9 cellular contexts compared by ENCODE assay signal in the genomic region with DNA sequence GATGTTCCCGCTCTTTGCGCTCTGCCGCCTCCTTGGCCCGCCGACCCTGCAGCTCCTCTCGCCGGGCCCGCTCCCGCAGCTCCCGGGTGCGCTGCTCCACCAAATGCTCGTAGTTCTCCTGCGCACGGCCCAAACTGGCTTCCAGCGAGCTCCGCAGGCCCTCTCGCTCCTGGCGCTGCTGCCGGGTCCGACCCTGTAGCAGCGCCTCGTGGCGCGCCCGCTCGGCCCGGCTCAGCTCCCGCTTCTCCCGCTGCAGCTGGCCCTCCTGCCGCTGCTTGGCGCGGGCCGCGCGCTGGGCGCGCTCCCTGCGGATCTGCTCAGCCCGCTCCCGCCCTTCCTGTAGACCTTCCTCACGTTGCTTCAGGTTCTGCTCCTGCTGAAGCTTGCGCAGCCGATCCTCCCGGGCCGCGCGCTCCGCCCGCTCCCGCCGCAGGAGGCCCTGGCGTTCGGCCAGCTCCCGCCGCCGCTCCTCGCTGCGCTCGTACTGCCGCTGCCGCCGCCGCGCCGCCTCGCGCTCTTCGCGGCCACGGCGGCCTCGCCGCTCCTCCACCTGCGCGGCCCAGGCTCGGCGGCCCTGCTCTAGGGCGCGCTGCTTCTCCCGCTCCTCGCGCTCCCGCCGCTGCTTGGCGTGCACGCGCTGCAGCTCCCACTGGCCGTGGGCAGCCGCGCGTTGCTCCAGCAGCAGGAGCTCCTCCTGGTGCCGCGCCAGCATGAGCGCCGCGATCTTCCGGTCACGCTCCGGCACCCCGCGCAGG. TPM values are rescaled to one million over a fixed set of nuclear protein-coding genes. Genes with fewer than 3 reads are reported as not detected.
A peak's percentile ranks its signal among the peaks of the same experiment; 100 is the strongest.
DNase-seq lines count a peak whose midpoint lies in the region; ATAC-seq and TF ChIP-seq lines count a peak whose summit lies in the region.
"Had no signal": no experiment of that assay in that cellular context is flagged by ENCODE, and none has a peak within 500 bp of the region (broad histone marks: within the 10 kb centered on the region; RNA-seq: fewer than 3 reads in every experiment).

No MANE protein-coding gene starts in this region.

- peak overlapping the region in 3 of 4 donors; percentile 45 to 52 (median 48) for H3K4me3 ChIP-seq in upper lobe of left lung
- H3K4me3 ChIP-seq: SJSA1 had no signal

- WGBS in upper lobe of left lung, 2 donors, result 0 to 13% methylated on average over 1 to 32 of the region's 101 CpGs

- peak overlapping the region; percentile 44 for H3K4me3 Mint-ChIP-seq in activated naive CD4-positive, alpha-beta T cell treated with anti-CD3 and anti-CD28 coated beads, Interleukin-2, amount 10 ng/mL, durations not matched to agents 7 days and 5 days
- peak overlapping the region; percentile 35 for H3K4me3 Mint-ChIP-seq in activated naive CD8-positive, alpha-beta T cell treated with anti-CD3 and anti-CD28 coated beads, Interleukin-2, amount 10 ng/mL, durations not matched to agents 7 days and 5 days

- peak in 1 of 6 experiments; percentile 24 for TF ChIP-seq CTCF in upper lobe of left lung (IDR thresholded peaks at IDR 0.05)

- no peaks in the 10 kb centered on the region for H3K36me3 ChIP-seq in upper lobe of left lung
- H3K36me3 ChIP-seq: SJSA1 had no signal

- CTCF ChIA-PET in activated naive CD4-positive, alpha-beta T cell treated with anti-CD3 and anti-CD28 coated beads, Interleukin-2, amount 10 ng/mL, durations not matched to agents 7 days and 5 days (lab: Charles Lee), result interaction anchor here (1.0 to 4.9 kb wide), 3 partner anchors 11 to 329 kb away, joined by 4 to 29 read pairs (median 6); no protein-coding TSS in a partner anchor

- no peak for ATAC-seq in activated naive CD8-positive, alpha-beta T cell treated with anti-CD3 and anti-CD28 coated beads, Interleukin-2, amount 10 ng/mL, durations not matched to agents 7 days and 5 days (ENCODE audit: low read depth)
- ATAC-seq in upper lobe of left lung (ENCODE audit: low FRiP score in 2 of 2), result peak in 1 of 2 donors; percentile 40
- no peak for ATAC-seq in GM18511 (IDR thresholded peaks at IDR 0.05; ENCODE audit: unreplicated experiment)
- no peak for ATAC-seq in HG03135 (IDR thresholded peaks at IDR 0.05; ENCODE audit: unreplicated experiment)

- no peak overlapping the region for H3K27ac Mint-ChIP-seq in activated naive CD4-positive, alpha-beta T cell treated with anti-CD3 and anti-CD28 coated beads, Interleukin-2, amount 10 ng/mL, durations not matched to agents 7 days and 5 days
- no peak overlapping the region for H3K27ac Mint-ChIP-seq in activated naive CD8-positive, alpha-beta T cell treated with anti-CD3 and anti-CD28 coated beads, Interleukin-2, amount 10 ng/mL, durations not matched to agents 7 days and 5 days

- POLR2A ChIA-PET in activated naive CD8-positive, alpha-beta T cell treated with anti-CD3 and anti-CD28 coated beads, Interleukin-2, amount 10 ng/mL, durations not matched to agents 7 days and 5 days (lab: Charles Lee), result no interaction called here

- H3K27ac ChIP-seq in upper lobe of left lung, result no peak overlapping the region
- H3K27ac ChIP-seq: SJSA1 had no signal

- no peaks in the 10 kb centered on the region for H3K36me3 Mint-ChIP-seq in activated naive CD4-positive, alpha-beta T cell treated with anti-CD3 and anti-CD28 coated beads, Interleukin-2, amount 10 ng/mL, durations not matched to agents 7 days and 5 days
- no peaks in the 10 kb centered on the region for H3K36me3 Mint-ChIP-seq in activated naive CD8-positive, alpha-beta T cell treated with anti-CD3 and anti-CD28 coated beads, Interleukin-2, amount 10 ng/mL, durations not matched to agents 7 days and 5 days

- no peak for TF ChIP-seq EP300 in upper lobe of left lung (IDR thresholded peaks at IDR 0.05)

- peaks cover 24 to 38% (median 32%) of the 10 kb centered on the region in 4 donors for H3K4me1 ChIP-seq in upper lobe of left lung

- peak; percentile 26 for DNase-seq in activated naive CD4-positive, alpha-beta T cell treated with anti-CD3 and anti-CD28 coated beads, Interleukin-2, amount 10 ng/mL, durations not matched to agents 7 days and 5 days
- no peak for DNase-seq in activated naive CD4-positive, alpha-beta T cell treated with Interleukin-2 at 50 U/mL for 16 hours
- DNase-seq in activated naive CD8-positive, alpha-beta T cell treated with anti-CD3 and anti-CD28 coated beads, Interleukin-2, amount 10 ng/mL, durations not matched to agents 7 days and 5 days, result peak; percentile 48
- peak; percentile 69 for DNase-seq in islet precursor cell
- DNase-seq in upper lobe of left lung, result peak in 1 of 2 donors; percentile 91
- no peak for DNase-seq in NOMO-1 treated with dmso at 0.1 percent for 144 hours (lab: John Stamatoyannopoulos, UW; ENCODE audit: unreplicated experiment)

- no peak for TF ChIP-seq POLR2A in upper lobe of left lung (IDR thresholded peaks at IDR 0.05)

- no peaks in the 10 kb centered on the region for H3K9me3 Mint-ChIP-seq in activated naive CD4-positive, alpha-beta T cell treated with anti-CD3 and anti-CD28 coated beads, Interleukin-2, amount 10 ng/mL, durations not matched to agents 7 days and 5 days
- H3K9me3 Mint-ChIP-seq in activated naive CD8-positive, alpha-beta T cell treated with anti-CD3 and anti-CD28 coated beads, Interleukin-2, amount 10 ng/mL, durations not matched to agents 7 days and 5 days, result no peaks in the 10 kb centered on the region

- H3K27me3 Mint-ChIP-seq in activated naive CD4-positive, alpha-beta T cell treated with anti-CD3 and anti-CD28 coated beads, Interleukin-2, amount 10 ng/mL, durations not matched to agents 7 days and 5 days, result peaks cover 97% of the 10 kb centered on the region
- peaks cover 79% of the 10 kb centered on the region for H3K27me3 Mint-ChIP-seq in activated naive CD8-positive, alpha-beta T cell treated with anti-CD3 and anti-CD28 coated beads, Interleukin-2, amount 10 ng/mL, durations not matched to agents 7 days and 5 days

- H3K27me3 ChIP-seq in upper lobe of left lung, result peaks cover 0 to 49% (median 35%) of the 10 kb centered on the region in 4 donors

- peaks cover 15% of the 10 kb centered on the region for H3K4me1 Mint-ChIP-seq in activated naive CD4-positive, alpha-beta T cell treated with anti-CD3 and anti-CD28 coated beads, Interleukin-2, amount 10 ng/mL, durations not matched to agents 7 days and 5 days
- peaks cover 8% of the 10 kb centered on the region for H3K4me1 Mint-ChIP-seq in activated naive CD8-positive, alpha-beta T cell treated with anti-CD3 and anti-CD28 coated beads, Interleukin-2, amount 10 ng/mL, durations not matched to agents 7 days and 5 days

- no peaks in the 10 kb centered on the region for H3K9me3 ChIP-seq in upper lobe of left lung

RNA-seq across cellular contexts. Expression of a gene that starts 2.6 kb away (rescaled TPM):
- total RNA-seq in activated naive CD8-positive, alpha-beta T cell treated with anti-CD3 and anti-CD28 coated beads, Interleukin-2, amount 10 ng/mL, durations not matched to agents 7 days and 5 days, result not detected
- total RNA-seq in upper lobe of left lung, result not detected
- total RNA-seq: SJSA1 had no signal

RNA-seq across cellular contexts. Expression of a gene that starts 39.3 kb away (rescaled TPM):
- total RNA-seq in activated naive CD8-positive, alpha-beta T cell treated with anti-CD3 and anti-CD28 coated beads, Interleukin-2, amount 10 ng/mL, durations not matched to agents 7 days and 5 days, result 10 to 100 TPM; 42.9 to 44.5 TPM
- 10 to 100 TPM; 63.4 to 90.4 (median 81.6) TPM for total RNA-seq in upper lobe of left lung

Comparison
In these comparisons a context has a peak if more than half of its experiments do, and no peak if none do; other contexts are left out.
1. DNase-seq: peak in activated naive CD4-positive, alpha-beta T cell treated with anti-CD3 and anti-CD28 coated beads, Interleukin-2, amount 10 ng/mL, durations not matched to agents 7 days and 5 days (single experiment), activated naive CD8-positive, alpha-beta T cell treated with anti-CD3 and anti-CD28 coated beads, Interleukin-2, amount 10 ng/mL, durations not matched to agents 7 days and 5 days (single experiment) and islet precursor cell (single experiment); none in activated naive CD4-positive, alpha-beta T cell treated with Interleukin-2 at 50 U/mL for 16 hours (single experiment) and NOMO-1 treated with dmso at 0.1 percent for 144 hours (single experiment).